ENCODE assay signal across 8 cellular contexts in genomic region chr21:36966846-36967657, GRCh38. TPM values are rescaled to one million over a fixed set of nuclear protein-coding genes. Genes with fewer than 3 reads are reported as not detected.
DNase-seq lines count a peak whose midpoint lies in the region; ATAC-seq and TF ChIP-seq lines count a peak whose summit lies in the region.

No MANE protein-coding gene starts in this region.

- H3K4me3 ChIP-seq in Caco-2 (ENCODE audit: low read depth, low read length): peak overlapping the region; percentile 63
- H3K4me3 ChIP-seq in Karpas-422 (ENCODE audit: low read length): peak overlapping the region; percentile 77
- peak overlapping the region; percentile 60 for H3K4me3 ChIP-seq in astrocyte of the cerebellum (ENCODE audit: low read depth, low read length)
- peak overlapping the region; percentile 51 to 67 for H3K4me3 ChIP-seq in left lung
- H3K4me3 ChIP-seq in thymus (ENCODE audit: low read length): peak overlapping the region; percentile 77

- peaks cover 21% of the 10 kb centered on the region for H3K36me3 Mint-ChIP-seq in Caco-2 (ENCODE audit: insufficient read depth, unreplicated experiment)

- H3K4me2 ChIP-seq in Karpas-422 (ENCODE audit: low read depth, low read length, poor library complexity, severe bottlenecking): peak overlapping the region; percentile 87

- H3K27me3 ChIP-seq in Caco-2 (replicated peaks; ENCODE audit: control insufficient read depth, insufficient read depth, low read length): no peaks in the 10 kb centered on the region
- no peaks in the 10 kb centered on the region for H3K27me3 ChIP-seq in Karpas-422 (ENCODE audit: low read length)
- peaks cover 0 to 13% of the 10 kb centered on the region in 2 donors for H3K27me3 ChIP-seq in left lung
- H3K27me3 ChIP-seq in thymus (ENCODE audit: control insufficient read depth, insufficient read depth): no peaks in the 10 kb centered on the region

- ATAC-seq in GM21447 (IDR thresholded peaks at IDR 0.05; ENCODE audit: unreplicated experiment): peak; percentile 19
- peak; percentile 36 for ATAC-seq in left lung

- no peaks in the 10 kb centered on the region for H3K27me3 Mint-ChIP-seq in Caco-2 (ENCODE audit: insufficient read depth, unreplicated experiment)

- peak overlapping the region; percentile 90 for H3K4me3 Mint-ChIP-seq in Caco-2 (ENCODE audit: unreplicated experiment)

- DNase-seq in Caco-2 (peak in 1 of 2 experiments; percentile 56), Karpas-422 (peak; percentile 40), astrocyte of the cerebellum (ENCODE audit: low read depth) (no peak), left lung (peak in 1 of 2 donors; percentile 36), putamen (ENCODE audit: low spot score) (no peak)
- no peak for DNase-seq in stimulated activated CD4-positive, alpha-beta T cell treated with anti-CD3 and anti-CD28 coated beads, Interleukin-15, amount 100 ng/mL, for 24 hours

- H2AFZ ChIP-seq in Karpas-422 (ENCODE audit: low read length): no peak overlapping the region

- WGBS in thymus: 23% methylated on average over 30 of the region's 30 CpGs

- H3K36me3 ChIP-seq in Caco-2 (ENCODE audit: control insufficient read depth, insufficient read depth, low read length): no peaks in the 10 kb centered on the region
- no peaks in the 10 kb centered on the region for H3K36me3 ChIP-seq in Karpas-422 (ENCODE audit: insufficient read depth, low read length)
- no peaks in the 10 kb centered on the region for H3K36me3 ChIP-seq in left lung
- no peaks in the 10 kb centered on the region for H3K36me3 ChIP-seq in thymus (ENCODE audit: control insufficient read depth, insufficient read depth)

- H3K4me1 ChIP-seq in Caco-2 (peaks cover 26% of the 10 kb centered on the region), Karpas-422 (ENCODE audit: low read length) (peaks cover 24% of the 10 kb centered on the region), left lung (peaks cover 0 to 17% of the 10 kb centered on the region in 2 donors), thymus (ENCODE audit: control insufficient read depth, insufficient read depth, low read length) (no peaks in the 10 kb centered on the region)

- peak overlapping the region; percentile 91 for H3K9ac ChIP-seq in Karpas-422 (ENCODE audit: low read length)

- H3K79me2 ChIP-seq in Karpas-422 (ENCODE audit: low read length): peaks cover 19% of the 10 kb centered on the region

- H3K27ac Mint-ChIP-seq in Caco-2 (ENCODE audit: unreplicated experiment): no peak overlapping the region

- in situ Hi-C loops in astrocyte of the cerebellum (cut with HindIII; ENCODE audit: low sequenced_read_pairs): no loop called here

- intact Hi-C loops in Caco-2 (cut with micrococcal nuclease; ENCODE audit: unreplicated experiment) (loop anchor here (5.0 kb wide), 1 partner anchor 400 kb away; the partner anchor contains the start of gene DYRK1A), left lung (cut with DNase I) (no loop called here)

- TF ChIP-seq CTCF in Caco-2 (IDR thresholded peaks at IDR 0.05; ENCODE audit: insufficient read depth in 1 of 2, low read depth in 1 of 2, low read length in 1 of 2, severe bottlenecking in 1 of 2, unreplicated experiment in 1 of 2) (no peak), astrocyte of the cerebellum (IDR thresholded peaks at IDR 0.05; ENCODE audit: low read depth, low read length, missing control alignments) (no peak), left lung (IDR thresholded peaks at IDR 0.05) (no peak)

- H3K9me2 ChIP-seq in Karpas-422 (replicated peaks; ENCODE audit: insufficient read depth, low read length): no peaks in the 10 kb centered on the region

- BruUV-seq in Caco-2 (replicated peaks; lab: Mats Ljungman, UMichigan): TSS peak; percentile 55

- no peaks in the 10 kb centered on the region for H3K9me3 ChIP-seq in Caco-2
- no peaks in the 10 kb centered on the region for H3K9me3 ChIP-seq in Karpas-422 (ENCODE audit: low read length)
- H3K9me3 ChIP-seq in left lung: no peaks in the 10 kb centered on the region
- H3K9me3 ChIP-seq in thymus (ENCODE audit: control insufficient read depth): no peaks in the 10 kb centered on the region

- peak overlapping the region; percentile 56 for H3K27ac ChIP-seq in Karpas-422 (ENCODE audit: low read length)
- peak overlapping the region; percentile 56 to 83 for H3K27ac ChIP-seq in left lung
- peak overlapping the region; percentile 52 for H3K27ac ChIP-seq in thymus (ENCODE audit: low read depth)

- CTCF ChIA-PET in Caco-2 (lab: Charles Lee): interaction anchor here (0.6 to 3.0 kb wide), 6 partner anchors 10 to 60 kb away, joined by 3 to 22 read pairs (median 4); no protein-coding TSS in a partner anchor

- POLR2A ChIA-PET in Caco-2 (lab: Charles Lee): interaction anchor here (0.5 to 0.7 kb wide), 6 partner anchors 10 to 647 kb away, joined by 3 to 9 read pairs (median 4); no protein-coding TSS in a partner anchor

- no peaks in the 10 kb centered on the region for H4K20me1 ChIP-seq in Karpas-422 (ENCODE audit: insufficient read depth, low read depth, low read length)

- H3K9me3 Mint-ChIP-seq in Caco-2 (ENCODE audit: unreplicated experiment): no peaks in the 10 kb centered on the region

- peaks cover 10% of the 10 kb centered on the region for H3K4me1 Mint-ChIP-seq in Caco-2 (ENCODE audit: low read depth, unreplicated experiment)

RNA-seq across cellular contexts. Expression of gene HLCS, which starts 0.6 kb away (rescaled TPM):
- total RNA-seq in Caco-2 (2022): 21.8 and 26.2 TPM in 2 replicates
- total RNA-seq in Karpas-422 (2014; rRNA removed; shearing (Covaris generic); ENCODE audit: low replicate concordance): 36.2 and 55.9 TPM in 2 replicates
- 10 to 100 TPM; 17.4 to 25.3 TPM for total RNA-seq in left lung
- polyA plus RNA-seq in thymus: 4.6 TPM

RNA-seq across cellular contexts. Expression of gene RIPPLY3, which starts 39.5 kb away (rescaled TPM):
- total RNA-seq in Caco-2 (2022) (0.91 and 1.2 TPM in 2 replicates), left lung (under 1 TPM; 0.13 to 0.35 TPM)
- total RNA-seq in Karpas-422 (2014; rRNA removed; shearing (Covaris generic); ENCODE audit: low replicate concordance): not detected in 2 replicates
- polyA plus RNA-seq in thymus: 0.16 TPM
